In the genomic region with DNA sequence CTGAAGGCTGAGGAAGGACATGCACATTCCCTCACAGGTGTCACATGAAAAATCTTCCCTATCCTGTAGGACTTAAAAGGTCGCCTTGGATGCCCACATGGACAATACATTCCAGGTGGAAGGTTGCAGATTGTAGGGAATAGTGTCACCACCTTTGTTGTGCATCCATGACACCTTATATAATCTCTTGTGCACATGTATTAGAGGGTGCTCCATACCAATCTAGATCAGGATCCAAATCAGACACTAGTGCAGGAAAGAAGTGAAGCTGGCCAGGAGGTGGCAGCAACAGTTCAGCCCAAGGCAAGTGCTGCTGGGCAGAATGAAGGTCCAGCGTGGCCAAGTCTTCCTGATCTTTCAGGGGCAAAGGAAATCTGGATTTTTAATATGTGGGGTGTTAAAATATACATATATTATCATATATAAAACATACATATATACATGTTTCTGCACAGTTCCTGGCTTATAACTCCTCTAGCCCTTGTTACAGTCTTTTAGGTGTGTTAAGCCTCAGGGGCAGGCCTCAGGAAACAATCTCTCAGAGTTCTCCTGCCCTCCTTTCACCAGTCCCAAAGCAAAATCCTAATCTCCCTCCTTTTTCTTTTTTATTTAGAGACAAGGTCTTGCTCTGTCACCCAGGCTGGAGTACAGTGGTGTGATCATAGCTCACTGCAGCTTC, we compare ENCODE assay signal across 8 cellular contexts. TPM values are rescaled to one million over a fixed set of nuclear protein-coding genes. Genes with fewer than 3 reads are reported as not detected.
DNase-seq lines count a peak whose midpoint lies in the region; TF ChIP-seq lines count a peak whose summit lies in the region.

No MANE protein-coding gene starts in this region.

- no peaks in the 10 kb centered on the region for H3K27me3 ChIP-seq in esophagus squamous epithelium

- H3K27me3 Mint-ChIP-seq in activated CD4-positive, alpha-beta memory T cell treated with anti-CD3 and anti-CD28 coated beads, Interleukin-2, amount 10 ng/mL, durations not matched to agents 7 days and 5 days = no peaks in the 10 kb centered on the region

- WGBS in esophagus squamous epithelium, 2 donors = 46 to 49% methylated on average over 2 of the region's 2 CpGs

- no peaks in the 10 kb centered on the region for H3K9me3 ChIP-seq in esophagus squamous epithelium

- H3K4me1 Mint-ChIP-seq in activated CD4-positive, alpha-beta memory T cell treated with anti-CD3 and anti-CD28 coated beads, Interleukin-2, amount 10 ng/mL, durations not matched to agents 7 days and 5 days = peaks cover 12% of the 10 kb centered on the region

- POLR2A ChIA-PET in HEK293T (lab: Yijun Ruan, JAX) = interaction anchor here (1.2 to 2.8 kb wide), 2 partner anchors 16 to 42 kb away, joined by 4 to 13 read pairs; partner anchors contain the start of genes CLK1, NIF3L1 and PPIL3
- POLR2A ChIA-PET in activated CD4-positive, alpha-beta memory T cell treated with anti-CD3 and anti-CD28 coated beads, Interleukin-2, amount 10 ng/mL, durations not matched to agents 7 days and 5 days (lab: Charles Lee) = interaction anchor here (0.7 to 2.4 kb wide), 11 partner anchors 16 to 327 kb away, joined by 3 to 9 read pairs (median 4); partner anchors contain the start of genes CLK1, NIF3L1 and PPIL3

- no peak overlapping the region for H3K4me3 Mint-ChIP-seq in activated CD4-positive, alpha-beta memory T cell treated with anti-CD3 and anti-CD28 coated beads, Interleukin-2, amount 10 ng/mL, durations not matched to agents 7 days and 5 days

- TF ChIP-seq CTCF in esophagus squamous epithelium (IDR thresholded peaks at IDR 0.05) = peak; percentile 43 to 70 (median 55)

- H3K36me3 Mint-ChIP-seq in activated CD4-positive, alpha-beta memory T cell treated with anti-CD3 and anti-CD28 coated beads, Interleukin-2, amount 10 ng/mL, durations not matched to agents 7 days and 5 days (ENCODE audit: low read depth) = peaks cover 40% of the 10 kb centered on the region

- no peak overlapping the region for H3K27ac Mint-ChIP-seq in activated CD4-positive, alpha-beta memory T cell treated with anti-CD3 and anti-CD28 coated beads, Interleukin-2, amount 10 ng/mL, durations not matched to agents 7 days and 5 days

- CTCF ChIA-PET in HEK293T (lab: Yijun Ruan, JAX) = interaction anchor here (0.7 to 2.9 kb wide), 5 partner anchors 9 to 272 kb away, joined by 3 to 22 read pairs (median 6); no protein-coding TSS in a partner anchor
- CTCF ChIA-PET in activated CD4-positive, alpha-beta memory T cell treated with anti-CD3 and anti-CD28 coated beads, Interleukin-2, amount 10 ng/mL, durations not matched to agents 7 days and 5 days (lab: Charles Lee) = interaction anchor here (0.7 to 7.9 kb wide), 25 partner anchors 9 to 327 kb away, joined by 3 to 112 read pairs (median 4); partner anchors contain the start of genes CASP10, CFLAR and NIF3L1

- no peaks in the 10 kb centered on the region for H3K4me1 ChIP-seq in esophagus squamous epithelium

- H3K27ac ChIP-seq in esophagus squamous epithelium = no peak overlapping the region

- TF ChIP-seq POLR2A in esophagus squamous epithelium (IDR thresholded peaks at IDR 0.05) = no peak

- intact Hi-C loops in esophagus squamous epithelium (cut with DNase I) = loop anchor here (10.0 kb wide), 1 partner anchor 269 kb away; no protein-coding TSS in a partner anchor

- H3K4me3 ChIP-seq in esophagus squamous epithelium = no peak overlapping the region

- H3K36me3 ChIP-seq in esophagus squamous epithelium = peaks cover 0 to 88% (median 4%) of the 10 kb centered on the region in 3 donors

- peak; percentile 87 for DNase-seq in DMS53 (lab: John Stamatoyannopoulos, UW)
- peak; percentile 62 for DNase-seq in HEK293T (ENCODE audit: extremely low spot score)
- peak; percentile 34 for DNase-seq in NCI-H69 (lab: John Stamatoyannopoulos, UW)
- DNase-seq in activated CD4-positive, alpha-beta memory T cell treated with anti-CD3 and anti-CD28 coated beads, Interleukin-2, amount 10 ng/mL, durations not matched to agents 7 days and 5 days = peak; percentile 71
- no peak for DNase-seq in esophagus squamous epithelium (lab: John Stamatoyannopoulos, UW)
- DNase-seq in myocyte (ENCODE audit: low read depth) = peak; percentile 61
- DNase-seq in stromal cell of bone marrow (ENCODE audit: low read depth) = peak; percentile 50
- no peak for DNase-seq in central memory CD4-positive, alpha-beta T cell

- no peaks in the 10 kb centered on the region for H3K9me3 Mint-ChIP-seq in activated CD4-positive, alpha-beta memory T cell treated with anti-CD3 and anti-CD28 coated beads, Interleukin-2, amount 10 ng/mL, durations not matched to agents 7 days and 5 days

TF ChIP-seq in HEK293T, 16 proteins besides CTCF, POLR2A, EP300 and RAD21:
- no peak for TF ChIP-seq SP1 (IDR thresholded peaks at IDR 0.05)
- TF ChIP-seq PKNOX1 (IDR thresholded peaks at IDR 0.05) = no peak
- no peak for TF ChIP-seq ZNF384 (IDR thresholded peaks at IDR 0.05)
- TF ChIP-seq BHLHE40 (IDR thresholded peaks at IDR 0.05; ENCODE audit: borderline replicate concordance) = no peak
- no peak for TF ChIP-seq L3MBTL2 (conservative IDR thresholded peaks at IDR 0.05)
- TF ChIP-seq NFRKB (IDR thresholded peaks at IDR 0.05) = no peak
- no peak for TF ChIP-seq FOXA1 (IDR thresholded peaks at IDR 0.05)
- TF ChIP-seq HDGF (IDR thresholded peaks at IDR 0.05; ENCODE audit: borderline replicate concordance) = no peak
- no peak for TF ChIP-seq ELF4 (IDR thresholded peaks at IDR 0.05)

RNA-seq across cellular contexts. Expression of gene NIF3L1, which starts 16.6 kb away (rescaled TPM):
- total RNA-seq in activated CD4-positive, alpha-beta memory T cell treated with anti-CD3 and anti-CD28 coated beads, Interleukin-2, amount 10 ng/mL, durations not matched to agents 7 days and 5 days = 10 to 100 TPM; 28.9 to 30.1 TPM
- total RNA-seq in esophagus squamous epithelium (10 to 100 TPM; 13.5 to 24.0 (median 19.2) TPM), myocyte (16.2 and 34.1 TPM in 2 replicates)
- 20.0 TPM for polyA plus RNA-seq in myocyte (2012)

RNA-seq across cellular contexts. Expression of gene PPIL3, which starts 16.9 kb away (rescaled TPM):
- total RNA-seq in activated CD4-positive, alpha-beta memory T cell treated with anti-CD3 and anti-CD28 coated beads, Interleukin-2, amount 10 ng/mL, durations not matched to agents 7 days and 5 days = 100 to 1,000 TPM; 101 to 102 TPM
- total RNA-seq in esophagus squamous epithelium (10 to 100 TPM; 10.2 to 31.5 (median 12.8) TPM), myocyte (36.3 and 42.3 TPM in 2 replicates)
- 37.9 TPM for polyA plus RNA-seq in myocyte (2012)

RNA-seq across cellular contexts. Expression of gene CLK1, which starts 41.3 kb away (rescaled TPM):
- total RNA-seq in activated CD4-positive, alpha-beta memory T cell treated with anti-CD3 and anti-CD28 coated beads, Interleukin-2, amount 10 ng/mL, durations not matched to agents 7 days and 5 days = 100 to 1,000 TPM; 164 to 169 TPM
- 100 to 1,000 TPM in 1 of 4 donors, 10 to 100 TPM in 3; 59.4 to 161 (median 74.7) TPM for total RNA-seq in esophagus squamous epithelium
- total RNA-seq in myocyte = 65.5 and 70.0 TPM in 2 replicates
- polyA plus RNA-seq in myocyte (2012) = 32.3 TPM

RNA-seq across cellular contexts. Expression of gene ORC2, which starts 57.7 kb away (rescaled TPM):
- total RNA-seq in activated CD4-positive, alpha-beta memory T cell treated with anti-CD3 and anti-CD28 coated beads, Interleukin-2, amount 10 ng/mL, durations not matched to agents 7 days and 5 days = 10 to 100 TPM; 50.8 to 51.6 TPM
- total RNA-seq in esophagus squamous epithelium = 10 to 100 TPM in 3 of 4 donors, 1 to 10 TPM in 1; 6.2 to 22.5 (median 12.9) TPM
- total RNA-seq in myocyte = 12.6 and 13.6 TPM in 2 replicates
- polyA plus RNA-seq in myocyte (2012) = 5.9 TPM

Comparison
In these comparisons a context has a peak if more than half of its experiments do, and no peak if none do; other contexts are left out.
1. DNase-seq: peak in DMS53 (single experiment), HEK293T (single experiment), NCI-H69 (single experiment), activated CD4-positive, alpha-beta memory T cell treated with anti-CD3 and anti-CD28 coated beads, Interleukin-2, amount 10 ng/mL, durations not matched to agents 7 days and 5 days (single experiment), myocyte (single experiment) and stromal cell of bone marrow (single experiment); none in esophagus squamous epithelium (single experiment) and central memory CD4-positive, alpha-beta T cell (single experiment).